In the genomic region with DNA sequence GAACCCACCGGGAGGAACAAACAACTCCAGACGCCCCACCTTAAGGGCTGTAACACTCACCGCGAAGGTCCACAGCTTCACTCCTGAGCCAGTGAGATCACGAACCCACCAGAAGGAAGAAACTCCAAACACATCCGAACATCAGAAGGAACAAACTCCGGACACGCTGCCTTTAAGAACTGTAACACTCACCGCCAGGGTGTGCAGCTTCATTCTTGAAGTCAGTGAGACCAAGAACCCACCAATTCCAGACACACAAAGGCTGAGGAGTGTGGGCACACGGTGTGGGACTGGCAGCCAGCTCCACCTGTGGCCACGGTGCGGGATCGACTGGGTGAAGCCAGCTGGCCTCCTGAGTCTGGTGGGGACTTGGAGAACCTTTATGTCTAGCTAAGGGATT, we compare ENCODE assay signal across 7 cellular contexts. TPM values are rescaled to one million over a fixed set of nuclear protein-coding genes. Genes with fewer than 3 reads are reported as not detected.
A peak's percentile ranks its signal among the peaks of the same experiment; 100 is the strongest.
DNase-seq lines count a peak whose midpoint lies in the region; ATAC-seq and TF ChIP-seq lines count a peak whose summit lies in the region.
"Not testable (repeated sequence)": the region's sequence is repeated elsewhere in the genome, so short reads cannot be mapped to it uniquely, and the experiment has no call there.

No MANE protein-coding gene starts in this region.

- peaks cover 6 to 61% (median 38%) of the 10 kb centered on the region in 4 donors for H3K4me1 Mint-ChIP-seq in CD4-positive, CD25-positive, alpha-beta regulatory T cell
- H3K4me1 Mint-ChIP-seq in Caco-2 (ENCODE audit: low read depth, unreplicated experiment), result peaks cover 36% of the 10 kb centered on the region
- H3K4me1 Mint-ChIP-seq in IgD-negative memory B cell, result peaks cover 15 to 27% (median 18%) of the 10 kb centered on the region in 3 donors
- peaks cover 35% of the 10 kb centered on the region for H3K4me1 Mint-ChIP-seq in activated CD8-positive, alpha-beta T cell treated with anti-CD3 and anti-CD28 coated beads for 36 hours (ENCODE audit: low read depth)

- peaks cover 35% of the 10 kb centered on the region for H3K4me1 ChIP-seq in CD4-positive, CD25-positive, alpha-beta regulatory T cell (ENCODE audit: control insufficient read depth, insufficient read depth, low read length, poor library complexity, severe bottlenecking)
- peaks cover 41% of the 10 kb centered on the region for H3K4me1 ChIP-seq in Caco-2

- not testable (repeated sequence) for H3K4me3 ChIP-seq in CD4-positive, CD25-positive, alpha-beta regulatory T cell (ENCODE audit: low read depth, low read length); Caco-2 (ENCODE audit: low read depth, low read length)

- not testable (repeated sequence) for H3K36me3 Mint-ChIP-seq in CD4-positive, CD25-positive, alpha-beta regulatory T cell; IgD-negative memory B cell; activated CD8-positive, alpha-beta T cell treated with anti-CD3 and anti-CD28 coated beads for 36 hours (ENCODE audit: low read depth)
- H3K36me3 Mint-ChIP-seq in Caco-2 (ENCODE audit: insufficient read depth, unreplicated experiment), result peaks cover 16% of the 10 kb centered on the region

- intact Hi-C loops in Caco-2 (cut with micrococcal nuclease; ENCODE audit: unreplicated experiment), result loop anchor here (5.0 kb wide), 1 partner anchor 51 kb away; no protein-coding TSS in a partner anchor
- intact Hi-C loops in activated CD8-positive, alpha-beta T cell treated with anti-CD3 and anti-CD28 coated beads for 36 hours (cut with micrococcal nuclease), result not testable (repeated sequence)

- not testable (repeated sequence) for H3K27ac ChIP-seq in CD4-positive, CD25-positive, alpha-beta regulatory T cell (ENCODE audit: insufficient read depth, low read length, poor library complexity, severe bottlenecking)

- H3K9me3 Mint-ChIP-seq in CD4-positive, CD25-positive, alpha-beta regulatory T cell; Caco-2 (ENCODE audit: unreplicated experiment); IgD-negative memory B cell: not testable (repeated sequence)
- peaks cover 11% of the 10 kb centered on the region for H3K9me3 Mint-ChIP-seq in activated CD8-positive, alpha-beta T cell treated with anti-CD3 and anti-CD28 coated beads for 36 hours

- H3K36me3 ChIP-seq in CD4-positive, CD25-positive, alpha-beta regulatory T cell (ENCODE audit: control insufficient read depth, insufficient read depth, low read length); Caco-2 (ENCODE audit: control insufficient read depth, insufficient read depth, low read length): not testable (repeated sequence)

- not testable (repeated sequence) for ATAC-seq in CD4-positive, CD25-positive, alpha-beta regulatory T cell (ENCODE audit: low read depth in 2 of 2); activated CD8-positive, alpha-beta T cell treated with anti-CD3 and anti-CD28 coated beads for 36 hours

- BruUV-seq in Caco-2 (replicated peaks; lab: Mats Ljungman, UMichigan), result not testable (repeated sequence)

- peak overlapping the region in 2 of 3 donors; percentile 25 to 41 for H3K27ac Mint-ChIP-seq in CD4-positive, CD25-positive, alpha-beta regulatory T cell
- H3K27ac Mint-ChIP-seq in Caco-2 (ENCODE audit: unreplicated experiment) (peak overlapping the region; percentile 45), IgD-negative memory B cell (peak overlapping the region in 2 of 3 donors; percentile 47 to 73)
- peak overlapping the region; percentile 65 for H3K27ac Mint-ChIP-seq in activated CD8-positive, alpha-beta T cell treated with anti-CD3 and anti-CD28 coated beads for 36 hours

- DNase-seq in CD4-positive, CD25-positive, alpha-beta regulatory T cell; activated CD8-positive, alpha-beta T cell treated with anti-CD3 and anti-CD28 coated beads for 36 hours: not testable (repeated sequence)
- peak in 1 of 2 experiments; percentile 15 for DNase-seq in Caco-2
- peak; percentile 43 for DNase-seq in activated CD8-positive, alpha-beta memory T cell treated with anti-CD3 and anti-CD28 coated beads, Interleukin-2, amount 50 U/mL, for 48 hours
- DNase-seq in dedifferentiated amniotic fluid mesenchymal stem cell (ENCODE audit: extremely low spot score), result peak; percentile 10
- peak; percentile 57 for DNase-seq in mesenteric fat pad (ENCODE audit: low spot score)

- not testable (repeated sequence) for H3K9me3 ChIP-seq in CD4-positive, CD25-positive, alpha-beta regulatory T cell (ENCODE audit: control insufficient read depth in 2 of 2, low read length in 2 of 2); Caco-2

- not testable (repeated sequence) for H3K27me3 ChIP-seq in CD4-positive, CD25-positive, alpha-beta regulatory T cell (ENCODE audit: control insufficient read depth, insufficient read depth, low read length); Caco-2 (replicated peaks; ENCODE audit: control insufficient read depth, insufficient read depth, low read length)

- CTCF ChIA-PET in Caco-2 (lab: Charles Lee); activated CD8-positive, alpha-beta T cell treated with anti-CD3 and anti-CD28 coated beads for 36 hours (lab: Charles Lee): not testable (repeated sequence)

- H3K4me3 Mint-ChIP-seq in CD4-positive, CD25-positive, alpha-beta regulatory T cell, result peak overlapping the region in 2 of 4 donors; percentile 22 to 62
- H3K4me3 Mint-ChIP-seq in Caco-2 (ENCODE audit: unreplicated experiment); IgD-negative memory B cell; activated CD8-positive, alpha-beta T cell treated with anti-CD3 and anti-CD28 coated beads for 36 hours: not testable (repeated sequence)

- not testable (repeated sequence) for TF ChIP-seq CTCF in Caco-2 (IDR thresholded peaks at IDR 0.05; ENCODE audit: insufficient read depth in 1 of 2, low read depth in 1 of 2, low read length in 1 of 2, severe bottlenecking in 1 of 2, unreplicated experiment in 1 of 2); activated CD8-positive, alpha-beta T cell treated with anti-CD3 and anti-CD28 coated beads for 36 hours (IDR thresholded peaks at IDR 0.05)

- POLR2A ChIA-PET in Caco-2 (lab: Charles Lee), result interaction anchor here (0.6 kb wide), 1 partner anchor 43 kb away, joined by 10 read pairs; no protein-coding TSS in a partner anchor
- POLR2A ChIA-PET in activated CD8-positive, alpha-beta T cell treated with anti-CD3 and anti-CD28 coated beads for 36 hours (lab: Charles Lee), result not testable (repeated sequence)

- H3K27me3 Mint-ChIP-seq in CD4-positive, CD25-positive, alpha-beta regulatory T cell; Caco-2 (ENCODE audit: insufficient read depth, unreplicated experiment); IgD-negative memory B cell; activated CD8-positive, alpha-beta T cell treated with anti-CD3 and anti-CD28 coated beads for 36 hours: not testable (repeated sequence)

RNA-seq across cellular contexts. Expression of gene ACSL5, which starts 2.6 kb away (rescaled TPM):
- total RNA-seq in CD4-positive, CD25-positive, alpha-beta regulatory T cell, result 63.7 TPM
- polyA plus RNA-seq in CD4-positive, CD25-positive, alpha-beta regulatory T cell, result 10 to 100 TPM; 74.8 to 94.4 (median 80.9) TPM
- total RNA-seq in Caco-2 (2022) (46.6 and 47.9 TPM in 2 replicates), mesenteric fat pad (41.9 TPM)
- polyA plus RNA-seq in IgD-negative memory B cell, result 52.3 TPM
- 10 to 100 TPM; 33.7 to 34.1 TPM for total RNA-seq in activated CD8-positive, alpha-beta T cell treated with anti-CD3 and anti-CD28 coated beads for 36 hours
